ENCODE assay signal across 19 cellular contexts in genomic region chr12:65368071-65368470, GRCh38.
"Had no signal": no experiment of that assay in that cellular context is flagged by ENCODE, and none has a peak within 500 bp of the region (broad histone marks: within the 10 kb centered on the region; RNA-seq: fewer than 3 reads in every experiment).

No MANE protein-coding gene starts in this region.

- H3K36me3 ChIP-seq: ovary had no signal

- H3K4me3 ChIP-seq: esophagus muscularis mucosa, gastroesophageal sphincter, lung, ovary had no signal

- H3K27me3 ChIP-seq: esophagus muscularis mucosa, gastroesophageal sphincter, ovary had no signal

- ATAC-seq: effector memory CD8-positive, alpha-beta T cell; gastroesophageal sphincter; left cardiac atrium; right cardiac atrium had no signal

- DNase-seq: effector memory CD8-positive, alpha-beta T cell; foreskin fibroblast; immature natural killer cell; kidney; left cardiac atrium; left ventricle myocardium superior; mesenchymal stem cell; naive B cell; nucleus accumbens; ovary; right cardiac atrium; small intestine; stimulated activated CD4-positive, alpha-beta T cell treated with anti-CD3 and anti-CD28 coated beads, Interleukin-12 subunit alpha, Interleukin-12 subunit beta, amount 100 ng/mL, for 4 hours; stimulated activated naive CD4-positive, alpha-beta T cell treated with Interleukin-2 at 50 U/mL for 16 hours; trophoblast cell had no signal

- H3K9me3 ChIP-seq: esophagus muscularis mucosa, gastroesophageal sphincter, ovary had no signal

- H3K27ac ChIP-seq: epithelial cell of prostate, esophagus muscularis mucosa, gastroesophageal sphincter, ovary had no signal
